13 cellular contexts compared by ENCODE assay signal in the genomic region with DNA sequence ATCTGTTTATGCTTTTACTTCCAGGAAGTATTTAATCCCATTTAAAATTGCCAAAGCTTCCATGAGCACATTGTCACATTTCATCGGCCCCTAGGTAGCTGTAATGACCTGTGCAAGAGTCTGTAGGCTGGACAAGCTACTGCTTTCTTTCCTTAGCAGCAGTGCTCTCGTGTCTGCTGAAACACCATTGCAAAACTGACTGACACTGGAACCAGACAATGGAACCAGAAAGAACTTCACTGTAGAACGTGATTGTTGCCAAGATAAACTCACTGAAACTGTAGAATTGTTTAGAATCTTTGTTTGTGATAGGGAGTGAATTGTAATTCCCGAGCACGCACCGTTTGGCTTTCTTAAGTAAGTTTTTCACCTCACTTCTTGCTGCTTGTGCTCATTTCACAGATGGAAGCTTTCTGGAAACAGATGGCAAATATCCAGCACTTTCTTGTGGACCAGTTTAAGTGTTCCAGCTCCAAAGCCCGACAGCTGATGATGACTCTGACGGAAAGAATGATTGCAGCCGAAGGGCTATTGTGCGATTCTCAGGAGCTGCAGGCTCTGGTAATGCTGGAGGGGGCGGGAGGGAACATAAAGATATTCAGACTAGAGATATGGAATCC. TPM values are rescaled to one million over a fixed set of nuclear protein-coding genes. Genes with fewer than 3 reads are reported as not detected.
DNase-seq lines count a peak whose midpoint lies in the region; ATAC-seq and TF ChIP-seq lines count a peak whose summit lies in the region.
"Had no signal": no experiment of that assay in that cellular context is flagged by ENCODE, and none has a peak within 500 bp of the region (broad histone marks: within the 10 kb centered on the region; RNA-seq: fewer than 3 reads in every experiment).

No MANE protein-coding gene starts in this region.

- no peaks in the 10 kb centered on the region for H3K9me3 ChIP-seq in skeletal muscle satellite cell (replicated peaks; ENCODE audit: low read length)
- H3K9me3 ChIP-seq: mucosa of descending colon had no signal

- no peak for TF ChIP-seq CTCF in astrocyte of the cerebellum (IDR thresholded peaks at IDR 0.05; ENCODE audit: low read depth, low read length, missing control alignments)

- H3K4me3 ChIP-seq in astrocyte of the cerebellum (ENCODE audit: low read depth, low read length) (no peak overlapping the region), skeletal muscle satellite cell (ENCODE audit: low read length) (peak overlapping the region; percentile 41)
- H3K4me3 ChIP-seq: mucosa of descending colon had no signal

- peak overlapping the region; percentile 62 for H3K4me2 ChIP-seq in skeletal muscle satellite cell (ENCODE audit: low read length)

- no peaks in the 10 kb centered on the region for H3K27me3 ChIP-seq in skeletal muscle satellite cell (ENCODE audit: control insufficient read depth, insufficient read depth, low read length)

- H3K9ac ChIP-seq in skeletal muscle satellite cell (ENCODE audit: low read depth, low read length) = peak overlapping the region; percentile 82

- ATAC-seq in Right ventricle myocardium superior (ENCODE audit: poor library complexity) (peak; percentile 70), GM21526 (IDR thresholded peaks at IDR 0.05; ENCODE audit: low FRiP score, unreplicated experiment) (no peak), HG03457 (IDR thresholded peaks at IDR 0.05; ENCODE audit: unreplicated experiment) (no peak)
- ATAC-seq: mucosa of descending colon had no signal

- peak; percentile 88 for DNase-seq in H4 (ENCODE audit: low spot score)
- DNase-seq in astrocyte of the cerebellum (ENCODE audit: low read depth) = peak; percentile 84
- DNase-seq in Right ventricle myocardium superior = no peak
- no peak for DNase-seq in AML-193 (lab: John Stamatoyannopoulos, UW)
- no peak for DNase-seq in DMS53 (lab: John Stamatoyannopoulos, UW)
- DNase-seq: activated gamma-delta T cell treated with Interleukin-2 at 50 U/mL for 16 hours, NCI-H1694 treated with DMSO at 0.1 percent for 48 hours, WERI-Rb-1 had no signal

- peaks cover 59% of the 10 kb centered on the region for H3K36me3 ChIP-seq in skeletal muscle satellite cell (ENCODE audit: insufficient read depth, low read length)

- in situ Hi-C loops in astrocyte of the cerebellum (cut with HindIII; ENCODE audit: low sequenced_read_pairs) = no loop called here

- intact Hi-C loops in Right ventricle myocardium superior (cut with DNase I) = no loop called here

- H3K4me1 ChIP-seq in skeletal muscle satellite cell (ENCODE audit: control insufficient read depth, insufficient read depth, low read length) = peaks cover 65% of the 10 kb centered on the region

RNA-seq across cellular contexts. Expression of gene EVC, which starts 36.9 kb away (rescaled TPM):
- total RNA-seq in H4 (2014; rRNA removed; shearing (Covaris generic)) = 5.5 and 6.7 TPM in 2 replicates
- total RNA-seq in Right ventricle myocardium superior = 5.3 TPM
- total RNA-seq in skeletal muscle satellite cell (2012; rRNA removed) = 31.7 and 53.0 TPM in 2 replicates

RNA-seq across cellular contexts. Expression of gene EVC2, which starts 39.5 kb away (rescaled TPM):
- 1.3 and 2.3 TPM in 2 replicates for total RNA-seq in H4 (2014; rRNA removed; shearing (Covaris generic))
- total RNA-seq in Right ventricle myocardium superior = 1.6 TPM
- 7.9 and 8.6 TPM in 2 replicates for total RNA-seq in skeletal muscle satellite cell (2012; rRNA removed)
- total RNA-seq: HT1080 had no signal

Comparison
In these comparisons a context has a peak if more than half of its experiments do, and no peak if none do; other contexts are left out.
1. DNase-seq: peak in H4 (single experiment) and astrocyte of the cerebellum (single experiment); none in Right ventricle myocardium superior (single experiment), AML-193 (0 of 2) and DMS53 (single experiment).